ENCODE assay signal across 18 cellular contexts in genomic region chr12:59452746-59453145, GRCh38.
A peak's percentile ranks its signal among the peaks of the same experiment; 100 is the strongest.
DNase-seq lines count a peak whose midpoint lies in the region; TF ChIP-seq lines count a peak whose summit lies in the region.
"Had no signal": no experiment of that assay in that cellular context is flagged by ENCODE, and none has a peak within 500 bp of the region (broad histone marks: within the 10 kb centered on the region; RNA-seq: fewer than 3 reads in every experiment).

No MANE protein-coding gene starts in this region.

- no peak overlapping the region for H3K9ac ChIP-seq in skeletal muscle satellite cell (ENCODE audit: low read depth, low read length)

- no peaks in the 10 kb centered on the region for H3K36me3 ChIP-seq in skeletal muscle satellite cell (ENCODE audit: insufficient read depth, low read length)
- H3K36me3 ChIP-seq: thoracic aorta had no signal

- H3K4me2 ChIP-seq in skeletal muscle satellite cell (ENCODE audit: low read length) = peak overlapping the region; percentile 34

- no peaks in the 10 kb centered on the region for H3K9me3 ChIP-seq in skeletal muscle satellite cell (replicated peaks; ENCODE audit: low read length)
- H3K9me3 ChIP-seq: thoracic aorta had no signal

- DNase-seq in ELR (ENCODE audit: low read depth) (peak; percentile 42), RPMI7951 (ENCODE audit: low read depth) (peak; percentile 5), fibroblast of villous mesenchyme (ENCODE audit: low read depth) (peak; percentile 4), dedifferentiated amniotic fluid mesenchymal stem cell (ENCODE audit: extremely low spot score) (no peak), OCI-M2 (lab: John Stamatoyannopoulos, UW; ENCODE audit: unreplicated experiment) (no peak), NOMO-1 treated with DMSO at 0.1 percent for 48 hours (lab: John Stamatoyannopoulos, UW; ENCODE audit: unreplicated experiment) (no peak)
- DNase-seq: activated CD4-positive, CD25-positive, alpha-beta regulatory T cell; activated CD8-positive, alpha-beta memory T cell treated with anti-CD3 and anti-CD28 coated beads, Interleukin-2, amount 10 ng/mL, durations not matched to agents 7 days and 5 days; activated gamma-delta T cell; CD4-positive, alpha-beta T cell; NCI-H2029; NCI-H69; right cardiac atrium; stimulated activated CD4-positive, alpha-beta T cell treated with anti-CD3 and anti-CD28 coated beads, Interleukin-4, amount 100 ng/mL, for 1 hour; stimulated activated CD8-positive, alpha-beta memory T cell treated with anti-CD3 and anti-CD28 coated beads, Interleukin-4, amount 100 ng/mL, for 48 hours had no signal

- peaks cover 14% of the 10 kb centered on the region for H3K4me1 ChIP-seq in skeletal muscle satellite cell (ENCODE audit: control insufficient read depth, insufficient read depth, low read length)

- no peaks in the 10 kb centered on the region for H3K27me3 ChIP-seq in skeletal muscle satellite cell (ENCODE audit: control insufficient read depth, insufficient read depth, low read length)

- TF ChIP-seq CTCF in fibroblast of villous mesenchyme (IDR thresholded peaks at IDR 0.05; ENCODE audit: insufficient read depth, low read depth, low read length) = no peak

- H3K4me3 ChIP-seq in fibroblast of villous mesenchyme (ENCODE audit: low read depth, low read length) (no peak overlapping the region), skeletal muscle satellite cell (ENCODE audit: low read length) (no peak overlapping the region)
- H3K4me3 ChIP-seq: GM12878, thoracic aorta had no signal

Comparison
In these comparisons a context has a peak if more than half of its experiments do, and no peak if none do; other contexts are left out.
1. DNase-seq: peak in ELR (single experiment), RPMI7951 (single experiment) and fibroblast of villous mesenchyme (single experiment); none in dedifferentiated amniotic fluid mesenchymal stem cell (single experiment), OCI-M2 (single experiment) and NOMO-1 treated with DMSO at 0.1 percent for 48 hours (single experiment).